ENCODE assay signal across 8 cellular contexts in the genomic region with DNA sequence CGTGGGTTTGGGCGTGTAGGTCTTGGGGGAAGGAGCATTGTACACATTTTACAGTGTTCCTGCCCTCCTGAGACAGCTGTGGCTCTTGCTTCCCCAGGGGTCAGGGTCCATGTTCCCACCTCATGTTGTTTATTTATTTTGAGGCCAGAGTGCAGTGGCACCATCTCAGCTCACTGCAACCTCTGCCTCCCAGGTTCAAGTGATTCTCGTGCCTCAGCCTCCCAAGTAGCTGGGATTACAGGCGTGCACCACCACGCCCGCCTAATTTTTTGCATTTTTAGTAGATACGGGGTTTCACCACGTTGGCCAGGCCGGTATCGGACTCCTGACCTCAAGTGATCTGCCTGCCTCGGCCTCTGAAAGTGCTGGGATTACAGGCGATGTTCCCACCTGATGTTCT. TPM values are rescaled to one million over a fixed set of nuclear protein-coding genes. Genes with fewer than 3 reads are reported as not detected.
DNase-seq lines count a peak whose midpoint lies in the region; FAIRE-seq and TF ChIP-seq lines count a peak whose summit lies in the region.
"Not testable (repeated sequence)": the region's sequence is repeated elsewhere in the genome, so short reads cannot be mapped to it uniquely, and the experiment has no call there.
"Had no signal": no experiment of that assay in that cellular context is flagged by ENCODE, and none has a peak within 500 bp of the region (broad histone marks: within the 10 kb centered on the region; RNA-seq: fewer than 3 reads in every experiment).

No MANE protein-coding gene starts in this region.

- peak overlapping the region; percentile 93 for H3K4me3 Mint-ChIP-seq in activated T-helper 2 cell treated with anti-CD3 and anti-CD28 coated beads, Interferon-gamma antibody, Interleukin-2, Interleukin-4, amounts not matched to agents 10 μg/mL and 5 μg/mL and 100 μg/mL, durations not matched to agents 14 hours and 24 hours and 36 hours (ENCODE audit: low read depth)
- peak overlapping the region; percentile 52 for H3K4me3 Mint-ChIP-seq in neural progenitor cell

- CTCF ChIA-PET in HEK293 (lab: Yijun Ruan, JAX): interaction anchor here (0.5 to 0.6 kb wide), 3 partner anchors 50 to 1100 kb away, joined by 3 to 4 read pairs (median 4); no protein-coding TSS in a partner anchor

- DNase-seq in NCI-H69 (lab: John Stamatoyannopoulos, UW) (peak; percentile 29), right atrium auricular region (ENCODE audit: low spot score) (peak; percentile 34), mesenteric fat pad (ENCODE audit: low spot score) (peak; percentile 33), small intestine (peak; percentile 63)
- not testable (repeated sequence) for DNase-seq in activated T-helper 2 cell treated with anti-CD3 and anti-CD28 coated beads, Interferon-gamma antibody, Interleukin-2, Interleukin-4, amounts not matched to agents 10 μg/mL and 5 μg/mL and 100 μg/mL, durations not matched to agents 14 hours and 24 hours and 36 hours (ENCODE audit: low spot score); neural progenitor cell (ENCODE audit: low spot score)

- peaks cover 58% of the 10 kb centered on the region for H4K20me1 ChIP-seq in neural progenitor cell (ENCODE audit: low read depth)

- H3K9me3 ChIP-seq in HEK293 (ENCODE audit: control insufficient read depth, insufficient read depth, low read depth, low read length); right atrium auricular region; neural progenitor cell (ENCODE audit: low read depth); small intestine (ENCODE audit: control insufficient read depth, low read depth): not testable (repeated sequence)

- not testable (repeated sequence) for H3K27ac ChIP-seq in HEK293 (ENCODE audit: extremely low read depth, low read depth, low read length); right atrium auricular region; neural progenitor cell; small intestine (ENCODE audit: low read depth in 1 of 2, low read length in 1 of 2)

- intact Hi-C loops in activated T-helper 2 cell treated with anti-CD3 and anti-CD28 coated beads, Interferon-gamma antibody, Interleukin-2, Interleukin-4, amounts not matched to agents 10 μg/mL and 5 μg/mL and 100 μg/mL, durations not matched to agents 14 hours and 24 hours and 36 hours (cut with micrococcal nuclease): loop anchor here (1.0 to 10.0 kb wide), 2 partner anchors 14 to 483 kb away; partner anchors contain the start of gene RBM34

- H3K9ac ChIP-seq in neural progenitor cell: not testable (repeated sequence)

- not testable (repeated sequence) for H3K36me3 ChIP-seq in HEK293 (ENCODE audit: control insufficient read depth in 2 of 2, insufficient read depth in 1 of 2, low read length in 2 of 2); right atrium auricular region; neural progenitor cell; small intestine (ENCODE audit: control insufficient read depth in 2 of 2, insufficient read depth in 2 of 2, low read length in 2 of 2)

- H2AFZ ChIP-seq in neural progenitor cell (replicated peaks): not testable (repeated sequence)

- POLR2A ChIA-PET in HEK293 (lab: Yijun Ruan, JAX): not testable (repeated sequence)

- H3K4me3 ChIP-seq in HEK293 (ENCODE audit: low read depth, low read length); right atrium auricular region; neural progenitor cell; small intestine (ENCODE audit: low read depth in 1 of 2, low read length in 2 of 2): not testable (repeated sequence)

- H3K27ac Mint-ChIP-seq in activated T-helper 2 cell treated with anti-CD3 and anti-CD28 coated beads, Interferon-gamma antibody, Interleukin-2, Interleukin-4, amounts not matched to agents 10 μg/mL and 5 μg/mL and 100 μg/mL, durations not matched to agents 14 hours and 24 hours and 36 hours; neural progenitor cell: not testable (repeated sequence)

- not testable (repeated sequence) for H3K4me1 ChIP-seq in HEK293 (ENCODE audit: control insufficient read depth, insufficient read depth, low read length); small intestine (ENCODE audit: control insufficient read depth in 2 of 2, insufficient read depth in 1 of 2, low read depth in 1 of 2, low read length in 1 of 2)
- H3K4me1 ChIP-seq in right atrium auricular region (peaks cover 0 to 25% of the 10 kb centered on the region in 2 donors), neural progenitor cell (peaks cover 48% of the 10 kb centered on the region)

- peaks cover 20 to 25% of the 10 kb centered on the region in 2 donors for H3K27me3 ChIP-seq in right atrium auricular region
- peaks cover 45% of the 10 kb centered on the region for H3K27me3 ChIP-seq in neural progenitor cell
- peaks cover 0 to 11% of the 10 kb centered on the region in 2 donors for H3K27me3 ChIP-seq in small intestine (ENCODE audit: control insufficient read depth in 2 of 2, insufficient read depth in 2 of 2, low read length in 2 of 2)

- not testable (repeated sequence) for TF ChIP-seq CTCF in HEK293 (tag by site-specific recombination; IDR thresholded peaks at IDR 0.05); right atrium auricular region (IDR thresholded peaks at IDR 0.05); neural progenitor cell (IDR thresholded peaks at IDR 0.05)

- H3K9me3 Mint-ChIP-seq in activated T-helper 2 cell treated with anti-CD3 and anti-CD28 coated beads, Interferon-gamma antibody, Interleukin-2, Interleukin-4, amounts not matched to agents 10 μg/mL and 5 μg/mL and 100 μg/mL, durations not matched to agents 14 hours and 24 hours and 36 hours; neural progenitor cell: not testable (repeated sequence)

- H3K4me2 ChIP-seq in neural progenitor cell: not testable (repeated sequence)

- peaks cover 34% of the 10 kb centered on the region for H3K27me3 Mint-ChIP-seq in activated T-helper 2 cell treated with anti-CD3 and anti-CD28 coated beads, Interferon-gamma antibody, Interleukin-2, Interleukin-4, amounts not matched to agents 10 μg/mL and 5 μg/mL and 100 μg/mL, durations not matched to agents 14 hours and 24 hours and 36 hours (ENCODE audit: low read depth)
- H3K27me3 Mint-ChIP-seq in neural progenitor cell (ENCODE audit: insufficient read depth, low read depth): peaks cover 25% of the 10 kb centered on the region

- not testable (repeated sequence) for FAIRE-seq in small intestine (lab: Jason Lieb, UNC)

- H3K36me3 Mint-ChIP-seq in activated T-helper 2 cell treated with anti-CD3 and anti-CD28 coated beads, Interferon-gamma antibody, Interleukin-2, Interleukin-4, amounts not matched to agents 10 μg/mL and 5 μg/mL and 100 μg/mL, durations not matched to agents 14 hours and 24 hours and 36 hours (ENCODE audit: low read depth): peaks cover 62% of the 10 kb centered on the region
- not testable (repeated sequence) for H3K36me3 Mint-ChIP-seq in neural progenitor cell

- WGBS in small intestine, 3 donors: 62 to 81% (median 68%) methylated on average over 12 of the region's 12 CpGs

- peaks cover 29% of the 10 kb centered on the region for H3K79me2 ChIP-seq in neural progenitor cell (ENCODE audit: low read depth)

- peaks cover 52% of the 10 kb centered on the region for H3F3A ChIP-seq in neural progenitor cell (ENCODE audit: low read depth)

- peaks cover 64% of the 10 kb centered on the region for H3K4me1 Mint-ChIP-seq in activated T-helper 2 cell treated with anti-CD3 and anti-CD28 coated beads, Interferon-gamma antibody, Interleukin-2, Interleukin-4, amounts not matched to agents 10 μg/mL and 5 μg/mL and 100 μg/mL, durations not matched to agents 14 hours and 24 hours and 36 hours (ENCODE audit: low read depth)
- H3K4me1 Mint-ChIP-seq in neural progenitor cell: peaks cover 46% of the 10 kb centered on the region

TF ChIP-seq in HEK293, 187 proteins besides CTCF, POLR2A, EP300 and RAD21:
- TF ChIP-seq ZBTB48 (tag by site-specific recombination; IDR thresholded peaks at IDR 0.05) (peak; percentile 58; the same call in 1 of the 2 replicates), KLF1 (tag by site-specific recombination; IDR thresholded peaks at IDR 0.05) (peak; percentile 21; the same call in 1 of the 2 replicates), ZFHX2 (tag by site-specific recombination; conservative IDR thresholded peaks at IDR 0.05) (peak; percentile 39)
- TF ChIP-seq, protein P1, sequence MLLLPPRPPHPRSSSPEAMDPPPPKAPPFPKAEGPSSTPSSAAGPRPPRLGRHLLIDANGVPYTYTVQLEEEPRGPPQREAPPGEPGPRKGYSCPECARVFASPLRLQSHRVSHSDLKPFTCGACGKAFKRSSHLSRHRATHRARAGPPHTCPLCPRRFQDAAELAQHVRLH (tag by site-specific recombination; IDR thresholded peaks at IDR 0.05): peak; percentile 37; the same call in 1 of the 2 replicates
TF ChIP-seq in HEK293: peak in this region for 4; not testable (repeated sequence) for 183.

RNA-seq across cellular contexts. Expression of gene GNG4, which starts 2.0 kb away (rescaled TPM):
- 167 and 170 TPM in 2 replicates for total RNA-seq in activated T-helper 2 cell treated with anti-CD3 and anti-CD28 coated beads, Interferon-gamma antibody, Interleukin-2, Interleukin-4, amounts not matched to agents 10 μg/mL and 5 μg/mL and 100 μg/mL, durations not matched to agents 14 hours and 24 hours and 36 hours
- total RNA-seq in right atrium auricular region (not detected), mesenteric fat pad (0.64 TPM), neural progenitor cell (ENCODE audit: low replicate concordance) (14.9 and 20.7 TPM in 2 replicates)
- polyA plus RNA-seq in small intestine: 1 to 10 TPM; 1.6 to 6.8 (median 3.6) TPM
- polyA plus RNA-seq: CD14-positive monocyte had no signal
